Comparison of ENCODE assay signal across 20 cellular contexts in genomic region chr3:43790476-43790875, GRCh38.
DNase-seq lines count a peak whose midpoint lies in the region; ATAC-seq, FAIRE-seq and TF ChIP-seq lines count a peak whose summit lies in the region.
"Had no signal": no experiment of that assay in that cellular context is flagged by ENCODE, and none has a peak within 500 bp of the region (broad histone marks: within the 10 kb centered on the region; RNA-seq: fewer than 3 reads in every experiment).

No MANE protein-coding gene starts in this region.

- H3K4me3 ChIP-seq in BLaER1 (no peak overlapping the region), bronchial epithelial cell (ENCODE audit: low read depth, low read length) (no peak overlapping the region)
- H3K4me3 ChIP-seq: GM12878, GM23248 had no signal

- FAIRE-seq in bronchial epithelial cell (lab: Jason Lieb, UNC): peak; percentile 18
- FAIRE-seq: D721Med, GM12878, GM19239, H1 had no signal

- no peaks in the 10 kb centered on the region for H3K27me3 ChIP-seq in BLaER1
- peaks cover 1% of the 10 kb centered on the region for H3K27me3 ChIP-seq in bronchial epithelial cell (ENCODE audit: control insufficient read depth, insufficient read depth, low read length)

- H3K36me3 ChIP-seq in BLaER1 (no peaks in the 10 kb centered on the region), bronchial epithelial cell (ENCODE audit: control insufficient read depth, insufficient read depth, low read length) (no peaks in the 10 kb centered on the region)

- peak overlapping the region; percentile 50 for H3K4me2 ChIP-seq in BLaER1

- no peak overlapping the region for H3K9ac ChIP-seq in BLaER1
- H3K9ac ChIP-seq: GM23248 had no signal

- no peaks in the 10 kb centered on the region for H3K9me3 ChIP-seq in BLaER1

- H4K20me1 ChIP-seq in BLaER1: no peaks in the 10 kb centered on the region

- TF ChIP-seq CTCF in bronchial epithelial cell (IDR thresholded peaks at IDR 0.05; ENCODE audit: insufficient read depth, low read length, severe bottlenecking): no peak

- DNase-seq in bronchial epithelial cell (ENCODE audit: low read depth) (no peak), left lobe of liver (ENCODE audit: low spot score) (peak; percentile 22)
- DNase-seq: 8988T; CD4-positive, alpha-beta T cell; CD8-positive, alpha-beta memory T cell; DMS 273 treated with DMSO at 0.1 percent for 48 hours; DMS79; EL; GDM1; GM23248; H7; HCEC 1CT had no signal

- peaks cover 46% of the 10 kb centered on the region for H3K4me1 ChIP-seq in BLaER1

- H3K27ac ChIP-seq in BLaER1: no peak overlapping the region
- H3K27ac ChIP-seq: GM23248 had no signal

- ATAC-seq in left lobe of liver: peak; percentile 60
- no peak for ATAC-seq in HG03378 (IDR thresholded peaks at IDR 0.05; ENCODE audit: unreplicated experiment)
- ATAC-seq in HG02610 (IDR thresholded peaks at IDR 0.05; ENCODE audit: unreplicated experiment): no peak
- no peak for ATAC-seq in HG03159 (IDR thresholded peaks at IDR 0.05; ENCODE audit: unreplicated experiment)
- ATAC-seq: GM12878 had no signal
